ENCODE assay signal across 17 cellular contexts in the genomic region with DNA sequence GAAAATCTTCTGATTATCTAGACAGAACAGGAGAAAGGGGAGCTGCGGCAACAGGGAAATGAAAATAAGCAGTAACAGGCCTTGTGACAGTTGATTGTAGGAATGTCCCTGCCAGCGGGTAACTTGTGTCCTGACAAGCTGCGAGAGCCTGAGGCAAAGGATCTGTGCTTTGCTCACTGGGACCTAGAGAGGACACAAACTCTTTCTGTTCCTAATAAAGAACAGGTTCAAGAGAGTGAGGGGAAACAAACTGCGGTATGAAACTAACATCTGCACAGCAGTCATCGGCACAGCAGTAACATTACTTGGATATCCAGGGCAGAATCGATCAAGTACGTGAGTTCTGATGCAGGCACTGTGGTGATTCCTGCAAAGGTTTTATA.
DNase-seq lines count a peak whose midpoint lies in the region; ATAC-seq and TF ChIP-seq lines count a peak whose summit lies in the region.
"Had no signal": no experiment of that assay in that cellular context is flagged by ENCODE, and none has a peak within 500 bp of the region (broad histone marks: within the 10 kb centered on the region; RNA-seq: fewer than 3 reads in every experiment).

No MANE protein-coding gene starts in this region.

- DNase-seq in ELR (ENCODE audit: low read depth) (peak; percentile 23), adipocyte (ENCODE audit: low read depth) (peak; percentile 29), right atrium auricular region (ENCODE audit: low spot score) (no peak), caudate nucleus (lab: John Stamatoyannopoulos, UW) (no peak), SHP77 (lab: John Stamatoyannopoulos, UW) (no peak), COLO668 (lab: John Stamatoyannopoulos, UW; ENCODE audit: unreplicated experiment) (no peak)
- DNase-seq: activated CD8-positive, alpha-beta memory T cell treated with anti-CD3 and anti-CD28 coated beads, Interleukin-2, amount 50 U/mL, for 4 hours; activated naive CD4-positive, alpha-beta T cell treated with anti-CD3 and anti-CD28 coated beads, Interleukin-2, amount 10 ng/mL, durations not matched to agents 7 days and 5 days; NCI-H524 treated with DMSO at 0.1 percent for 48 hours; stimulated activated naive B cell treated with anti-CD40 and anti-IgM and Interleukin-4, amounts not matched to agents 10 μg/mL and 1 μg/mL and 100 μg/mL, for 72 hours; T-helper 1 cell had no signal

- ATAC-seq in GM19452 (IDR thresholded peaks at IDR 0.05; ENCODE audit: unreplicated experiment), result no peak
- ATAC-seq: activated CD4-positive, CD25-positive, alpha-beta regulatory T cell treated with anti-CD3 and anti-CD28 coated beads, Interleukin-2, amount 50 U/mL, for 24 hours; HCT116 had no signal

- H3K27me3 ChIP-seq in adipocyte (replicated peaks; ENCODE audit: control insufficient read depth, insufficient read depth, low read length), result no peaks in the 10 kb centered on the region
- H3K27me3 ChIP-seq in right atrium auricular region, result no peaks in the 10 kb centered on the region
- no peaks in the 10 kb centered on the region for H3K27me3 ChIP-seq in skeletal muscle tissue (ENCODE audit: control insufficient read depth in 3 of 3, insufficient read depth in 3 of 3, low read length in 3 of 3)

- H3K36me3 ChIP-seq in adipocyte (ENCODE audit: control insufficient read depth, insufficient read depth, low read length, severe bottlenecking) (no peaks in the 10 kb centered on the region), right atrium auricular region (no peaks in the 10 kb centered on the region), skeletal muscle tissue (ENCODE audit: control insufficient read depth in 3 of 3, insufficient read depth in 3 of 3, low read length in 3 of 3) (no peaks in the 10 kb centered on the region)

- no peak for TF ChIP-seq CTCF in right atrium auricular region (IDR thresholded peaks at IDR 0.05)

- peak overlapping the region; percentile 36 for H3K9ac ChIP-seq in adipocyte (ENCODE audit: low read length)
- H3K9ac ChIP-seq in skeletal muscle tissue (ENCODE audit: low read depth in 1 of 3, low read length in 3 of 3), result no peak overlapping the region
- H3K9ac ChIP-seq: KMS-11 had no signal

- H3K9me3 ChIP-seq in adipocyte (ENCODE audit: control insufficient read depth, low read length) (no peaks in the 10 kb centered on the region), right atrium auricular region (no peaks in the 10 kb centered on the region), skeletal muscle tissue (ENCODE audit: control insufficient read depth in 3 of 3, low read length in 3 of 3) (no peaks in the 10 kb centered on the region)

- H3K4me1 ChIP-seq in adipocyte (ENCODE audit: control insufficient read depth, insufficient read depth, low read length) (peaks cover 38% of the 10 kb centered on the region), right atrium auricular region (peaks cover 0 to 46% of the 10 kb centered on the region in 2 donors), skeletal muscle tissue (ENCODE audit: control insufficient read depth in 3 of 3, insufficient read depth in 3 of 3, low read length in 3 of 3) (peaks cover 10 to 19% (median 16%) of the 10 kb centered on the region in 3 donors)

- H3K27ac ChIP-seq in right atrium auricular region (peak overlapping the region; percentile 51 to 56), skeletal muscle tissue (ENCODE audit: low read depth, low read length) (peak overlapping the region; percentile 25), caudate nucleus (ENCODE audit: low read depth, low read length) (no peak overlapping the region)
- H3K27ac ChIP-seq: HL-60, KMS-11 had no signal

- no peak overlapping the region for H3K4me3 ChIP-seq in adipocyte (ENCODE audit: low read length)
- no peak overlapping the region for H3K4me3 ChIP-seq in right atrium auricular region
- H3K4me3 ChIP-seq in skeletal muscle tissue (ENCODE audit: low read length in 3 of 3), result no peak overlapping the region

Comparison
In these comparisons a context has a peak if more than half of its experiments do, and no peak if none do; other contexts are left out.
1. DNase-seq: peak in ELR (single experiment) and adipocyte (single experiment); none in right atrium auricular region (single experiment), caudate nucleus (0 of 61), SHP77 (0 of 2) and COLO668 (single experiment).